Comparison of ENCODE assay signal across 15 cellular contexts in genomic region chr9:94905606-94906005, GRCh38.
"Had no signal": no experiment of that assay in that cellular context is flagged by ENCODE, and none has a peak within 500 bp of the region (broad histone marks: within the 10 kb centered on the region; RNA-seq: fewer than 3 reads in every experiment).

No MANE protein-coding gene starts in this region.

- H3K4me3 Mint-ChIP-seq: activated naive CD4-positive, alpha-beta T cell treated with anti-CD3 and anti-CD28 coated beads, Interleukin-2, amount 10 ng/mL, durations not matched to agents 7 days and 5 days; nephron had no signal

- H3K4me3 ChIP-seq: body of pancreas, esophagus squamous epithelium, left lung, testis had no signal

- ATAC-seq: body of pancreas; foreskin keratinocyte; left lung; stimulated activated naive CD8-positive, alpha-beta T cell treated with anti-CD3 and anti-CD28 coated beads, Interleukin-15, Interleukin-2, amounts not matched to agents 100 U/mL and 50 U/mL, for 24 hours had no signal

- H3K9me3 Mint-ChIP-seq: activated naive CD4-positive, alpha-beta T cell treated with anti-CD3 and anti-CD28 coated beads, Interleukin-2, amount 10 ng/mL, durations not matched to agents 7 days and 5 days; activated T-helper 2 cell treated with anti-CD3 and anti-CD28 coated beads, Interferon-gamma antibody, Interleukin-2, Interleukin-4, amounts not matched to agents 10 μg/mL and 5 μg/mL and 100 μg/mL, durations not matched to agents 14 hours and 24 hours and 36 hours; nephron had no signal

- H3K36me3 Mint-ChIP-seq: activated naive CD4-positive, alpha-beta T cell treated with anti-CD3 and anti-CD28 coated beads, Interleukin-2, amount 10 ng/mL, durations not matched to agents 7 days and 5 days had no signal

- H3K27ac ChIP-seq: body of pancreas, esophagus squamous epithelium, foreskin keratinocyte, left lung, testis had no signal

- H3K27me3 Mint-ChIP-seq: activated naive CD4-positive, alpha-beta T cell treated with anti-CD3 and anti-CD28 coated beads, Interleukin-2, amount 10 ng/mL, durations not matched to agents 7 days and 5 days had no signal

- H3K9me3 ChIP-seq: body of pancreas, esophagus squamous epithelium, left lung, testis had no signal

- DNase-seq: activated CD4-positive, alpha-beta T cell treated with anti-CD3 and anti-CD28 coated beads for 48 hours; activated naive CD4-positive, alpha-beta T cell treated with anti-CD3 and anti-CD28 coated beads, Interleukin-2, amount 10 ng/mL, durations not matched to agents 7 days and 5 days; activated T-cell treated with anti-CD3 and anti-CD28 coated beads for 4 hours; body of pancreas; cerebellar nuclear complex; esophagus squamous epithelium; foreskin keratinocyte; islet precursor cell; left lung; mesenchymal stem cell; stimulated activated CD4-positive, alpha-beta T cell treated with anti-CD3 and anti-CD28 coated beads, Interleukin-4, amount 100 ng/mL, for 1 hour; stimulated activated naive CD8-positive, alpha-beta T cell treated with anti-CD3 and anti-CD28 coated beads, Interleukin-15, Interleukin-2, amounts not matched to agents 100 U/mL and 50 U/mL, for 24 hours; testis had no signal

- H3K27ac Mint-ChIP-seq: activated naive CD4-positive, alpha-beta T cell treated with anti-CD3 and anti-CD28 coated beads, Interleukin-2, amount 10 ng/mL, durations not matched to agents 7 days and 5 days; activated T-helper 2 cell treated with anti-CD3 and anti-CD28 coated beads, Interferon-gamma antibody, Interleukin-2, Interleukin-4, amounts not matched to agents 10 μg/mL and 5 μg/mL and 100 μg/mL, durations not matched to agents 14 hours and 24 hours and 36 hours had no signal
